Comparison of ENCODE assay signal across 8 cellular contexts in genomic region chr11:108009497-108010360, GRCh38. TPM values are rescaled to one million over a fixed set of nuclear protein-coding genes. Genes with fewer than 3 reads are reported as not detected.
DNase-seq lines count a peak whose midpoint lies in the region; ATAC-seq and TF ChIP-seq lines count a peak whose summit lies in the region.

No MANE protein-coding gene starts in this region.

- peak overlapping the region; percentile 94 for H3K4me3 ChIP-seq in CD8-positive, alpha-beta memory T cell (ENCODE audit: low read length)
- H3K4me3 ChIP-seq in brain microvascular endothelial cell (ENCODE audit: low read depth, low read length) (peak overlapping the region; percentile 100), kidney epithelial cell (ENCODE audit: low read depth, low read length) (peak overlapping the region; percentile 80)

- TF ChIP-seq CTCF in brain microvascular endothelial cell (IDR thresholded peaks at IDR 0.05; ENCODE audit: low read depth, low read length, missing control alignments) (no peak), kidney epithelial cell (IDR thresholded peaks at IDR 0.05; ENCODE audit: insufficient read depth, low read length, poor library complexity, severe bottlenecking) (no peak)

- ATAC-seq in GM21390 (IDR thresholded peaks at IDR 0.05; ENCODE audit: unreplicated experiment), result peak; percentile 11
- no peak for ATAC-seq in stimulated activated effector memory CD8-positive, alpha-beta T cell treated with anti-CD3 and anti-CD28 coated beads, Interleukin-12 subunit alpha, Interleukin-12 subunit beta, amount 100 ng/mL, for 72 hours

- H3K27me3 Mint-ChIP-seq in CD8-positive, alpha-beta memory T cell, result no peaks in the 10 kb centered on the region

- H3K27ac ChIP-seq in CD8-positive, alpha-beta memory T cell (ENCODE audit: low read depth, low read length), result peak overlapping the region; percentile 97
- H3K27ac ChIP-seq in brain microvascular endothelial cell, result peak overlapping the region; percentile 98

- no peaks in the 10 kb centered on the region for H3K36me3 ChIP-seq in CD8-positive, alpha-beta memory T cell (ENCODE audit: insufficient read depth, low read length)
- H3K36me3 ChIP-seq in brain microvascular endothelial cell (replicated peaks) (no peaks in the 10 kb centered on the region), kidney epithelial cell (ENCODE audit: control insufficient read depth, insufficient read depth, low read length) (no peaks in the 10 kb centered on the region)

- in situ Hi-C loops in brain microvascular endothelial cell (cut with HindIII; ENCODE audit: low pct_ligation_motif_present, low sequenced_read_pairs), result no loop called here

- no peaks in the 10 kb centered on the region for H3K9me3 ChIP-seq in CD8-positive, alpha-beta memory T cell (ENCODE audit: low read length)

- peak overlapping the region; percentile 93 to 100 (median 98) for H3K4me3 Mint-ChIP-seq in CD8-positive, alpha-beta memory T cell
- peak overlapping the region; percentile 96 for H3K4me3 Mint-ChIP-seq in stimulated activated effector memory CD8-positive, alpha-beta T cell treated with anti-CD3 and anti-CD28 coated beads, Interleukin-12 subunit alpha, Interleukin-12 subunit beta, amount 100 ng/mL, for 72 hours

- peak overlapping the region; percentile 93 to 99 (median 98) for H3K27ac Mint-ChIP-seq in CD8-positive, alpha-beta memory T cell
- H3K27ac Mint-ChIP-seq in stimulated activated effector memory CD8-positive, alpha-beta T cell treated with anti-CD3 and anti-CD28 coated beads, Interleukin-12 subunit alpha, Interleukin-12 subunit beta, amount 100 ng/mL, for 72 hours, result peak overlapping the region; percentile 99

- peaks cover 0 to 18% (median 2%) of the 10 kb centered on the region in 3 donors for H3K36me3 Mint-ChIP-seq in CD8-positive, alpha-beta memory T cell
- H3K36me3 Mint-ChIP-seq in stimulated activated effector memory CD8-positive, alpha-beta T cell treated with anti-CD3 and anti-CD28 coated beads, Interleukin-12 subunit alpha, Interleukin-12 subunit beta, amount 100 ng/mL, for 72 hours, result peaks cover 11% of the 10 kb centered on the region

- H3K9me3 Mint-ChIP-seq in CD8-positive, alpha-beta memory T cell, result no peaks in the 10 kb centered on the region
- H3K9me3 Mint-ChIP-seq in stimulated activated effector memory CD8-positive, alpha-beta T cell treated with anti-CD3 and anti-CD28 coated beads, Interleukin-12 subunit alpha, Interleukin-12 subunit beta, amount 100 ng/mL, for 72 hours, result no peaks in the 10 kb centered on the region

- H3K4me1 ChIP-seq in CD8-positive, alpha-beta memory T cell (ENCODE audit: insufficient read depth, low read length), result peaks cover 32% of the 10 kb centered on the region

- H3K4me1 Mint-ChIP-seq in CD8-positive, alpha-beta memory T cell, result peaks cover 4 to 22% (median 8%) of the 10 kb centered on the region in 3 donors
- peaks cover 21% of the 10 kb centered on the region for H3K4me1 Mint-ChIP-seq in stimulated activated effector memory CD8-positive, alpha-beta T cell treated with anti-CD3 and anti-CD28 coated beads, Interleukin-12 subunit alpha, Interleukin-12 subunit beta, amount 100 ng/mL, for 72 hours

- CTCF ChIA-PET in CD8-positive, alpha-beta memory T cell (lab: Charles Lee), result interaction anchor here (0.8 to 1.8 kb wide), 17 partner anchors 8 to 654 kb away, joined by 3 to 12 read pairs (median 4); partner anchors contain the start of genes CWF19L2 and DDX10

- no peaks in the 10 kb centered on the region for H3K27me3 ChIP-seq in CD8-positive, alpha-beta memory T cell (ENCODE audit: insufficient read depth, low read length, poor library complexity, severe bottlenecking)
- H3K27me3 ChIP-seq in brain microvascular endothelial cell (replicated peaks), result no peaks in the 10 kb centered on the region
- H3K27me3 ChIP-seq in kidney epithelial cell (ENCODE audit: control insufficient read depth, insufficient read depth, low read length), result no peaks in the 10 kb centered on the region

- POLR2A ChIA-PET in CD8-positive, alpha-beta memory T cell (lab: Charles Lee), result interaction anchor here (0.7 to 1.1 kb wide), 3 partner anchors 10 to 606 kb away, joined by 3 read pairs; no protein-coding TSS in a partner anchor

- peak in 1 of 5 donors; percentile 2 for DNase-seq in CD8-positive, alpha-beta memory T cell
- peak; percentile 25 for DNase-seq in M059J (ENCODE audit: low read depth)
- peak; percentile 14 for DNase-seq in brain microvascular endothelial cell
- no peak for DNase-seq in kidney epithelial cell (ENCODE audit: low read depth)
- DNase-seq in stimulated activated effector memory CD8-positive, alpha-beta T cell treated with anti-CD3 and anti-CD28 coated beads, Interleukin-12 subunit alpha, Interleukin-12 subunit beta, amount 100 ng/mL, for 72 hours (ENCODE audit: low spot score in 2 of 2), result no peak
- DNase-seq in NCI-H1436 (lab: John Stamatoyannopoulos, UW), result no peak
- no peak for DNase-seq in cerebellum (ENCODE audit: low spot score)

RNA-seq across cellular contexts. Expression of gene CUL5, which starts 1.0 kb away (rescaled TPM):
- total RNA-seq in CD8-positive, alpha-beta memory T cell, result 10 to 100 TPM; 41.8 to 42.9 TPM
- 39.0 TPM for polyA plus RNA-seq in CD8-positive, alpha-beta memory T cell
- total RNA-seq in M059J (2014; rRNA removed; shearing (Covaris generic)), result 27.1 and 28.4 TPM in 2 replicates
- total RNA-seq in kidney epithelial cell (26.9 and 32.7 TPM in 2 replicates), cerebellum (62.4 TPM)

Comparison
In these comparisons a context has a peak if more than half of its experiments do, and no peak if none do; other contexts are left out.
1. DNase-seq: peak in M059J (single experiment) and brain microvascular endothelial cell (single experiment); none in kidney epithelial cell (single experiment), stimulated activated effector memory CD8-positive, alpha-beta T cell treated with anti-CD3 and anti-CD28 coated beads, Interleukin-12 subunit alpha, Interleukin-12 subunit beta, amount 100 ng/mL, for 72 hours (0 of 2), NCI-H1436 (single experiment) and cerebellum (single experiment).
2. Peak in every context shown above with its lines, with median percentiles within 50 percentile points of each other: H3K4me3 ChIP-seq.